Comparison of ENCODE assay signal across 23 cellular contexts in genomic region chr15:71529353-71529752, GRCh38.
DNase-seq lines count a peak whose midpoint lies in the region; ATAC-seq, FAIRE-seq and TF ChIP-seq lines count a peak whose summit lies in the region.
"Had no signal": no experiment of that assay in that cellular context is flagged by ENCODE, and none has a peak within 500 bp of the region (broad histone marks: within the 10 kb centered on the region; RNA-seq: fewer than 3 reads in every experiment).

No MANE protein-coding gene starts in this region.

- H3K4me1 ChIP-seq in right lobe of liver = peaks cover 0 to 18% (median 5%) of the 10 kb centered on the region in 4 donors
- H3K4me1 ChIP-seq in HepG2 (ENCODE audit: insufficient read depth, low read length) = no peaks in the 10 kb centered on the region
- peaks cover 14% of the 10 kb centered on the region for H3K4me1 ChIP-seq in OCI-LY3 (ENCODE audit: low read length)
- H3K4me1 ChIP-seq in smooth muscle cell (ENCODE audit: low read depth) = peaks cover 5% of the 10 kb centered on the region
- H3K4me1 ChIP-seq: Peyer's patch had no signal

- TF ChIP-seq RAD21 in HepG2 (CRISPR knock-in tag; IDR thresholded peaks at IDR 0.05) = no peak

- WGBS in right lobe of liver (ENCODE audit: insufficient coverage, low coverage, low lambda C conversion rate, missing lambda C conversion rate) = 80% methylated on average over 1 of the region's 1 CpG
- 68% methylated on average over 1 of the region's 1 CpG for WGBS in HepG2 (ENCODE audit: low lambda C conversion rate)
- 97% methylated on average over 1 of the region's 1 CpG for WGBS in smooth muscle cell (ENCODE audit: low lambda C conversion rate)

- H3K27ac ChIP-seq in right lobe of liver (no peak overlapping the region), HepG2 (ENCODE audit: extremely low read length, insufficient read depth, low read length) (no peak overlapping the region), OCI-LY3 (ENCODE audit: low read length) (no peak overlapping the region), smooth muscle cell (ENCODE audit: low read depth) (no peak overlapping the region)
- H3K27ac ChIP-seq: C4-2B, GM23248, Peyer's patch had no signal

- no peaks in the 10 kb centered on the region for H3K9me3 ChIP-seq in right lobe of liver
- H3K9me3 ChIP-seq in HepG2 (ENCODE audit: low read length) = peaks cover 6% of the 10 kb centered on the region; the same call in 1 of the 2 replicates
- no peaks in the 10 kb centered on the region for H3K9me3 ChIP-seq in OCI-LY3 (ENCODE audit: insufficient read depth, low read length)
- no peaks in the 10 kb centered on the region for H3K9me3 ChIP-seq in smooth muscle cell (replicated peaks; ENCODE audit: low read depth)
- H3K9me3 ChIP-seq: Peyer's patch had no signal

- intact Hi-C loops in right lobe of liver (cut with DNase I) (no loop called here), HepG2 (cut with micrococcal nuclease; ENCODE audit: unreplicated experiment) (no loop called here)

- H3K4me2 ChIP-seq in HepG2 (ENCODE audit: low read depth, low read length) = no peak overlapping the region
- H3K4me2 ChIP-seq in OCI-LY3 (ENCODE audit: low read length) = peak overlapping the region; percentile 23
- H3K4me2 ChIP-seq in smooth muscle cell = no peak overlapping the region

- H3K27me3 ChIP-seq in right lobe of liver (no peaks in the 10 kb centered on the region), HepG2 (ENCODE audit: control insufficient read depth in 1 of 2, insufficient read depth in 2 of 2, low read length in 2 of 2) (peaks cover 0 to 17% of the 10 kb centered on the region in 2 experiments; a peak in 2 of 5 replicates), OCI-LY3 (ENCODE audit: low read depth, low read length) (peaks cover 31% of the 10 kb centered on the region), smooth muscle cell (ENCODE audit: low read depth) (no peaks in the 10 kb centered on the region)
- H3K27me3 ChIP-seq: Peyer's patch had no signal

- H3K4me3 ChIP-seq in right lobe of liver (no peak overlapping the region), HepG2 (replicated peaks in 1 of 3; ENCODE audit: insufficient read depth in 1 of 3, low read depth in 2 of 3, low read length in 3 of 3) (no peak overlapping the region), OCI-LY3 (ENCODE audit: low read length) (no peak overlapping the region), smooth muscle cell (no peak overlapping the region)
- H3K4me3 ChIP-seq: GM12878, GM23248, Peyer's patch had no signal

- CTCF ChIA-PET in HepG2 (lab: Yijun Ruan, JAX; ENCODE audit: low intra/inter-chr PET ratio, low total read pairs) = no interaction called here

- peak; percentile 57 to 76 (median 69) for ATAC-seq in right lobe of liver
- ATAC-seq in HepG2 = no peak
- peak; percentile 67 for ATAC-seq in left lobe of liver
- ATAC-seq: GM12878, SK-N-SH treated with all-trans-retinoic acid at 6 μM for 48 hours had no signal

- FAIRE-seq in HepG2 (lab: Jason Lieb, UNC) = no peak
- FAIRE-seq: GM12878 had no signal

- H2AFZ ChIP-seq in HepG2 (ENCODE audit: low read length) = no peak overlapping the region
- H2AFZ ChIP-seq in OCI-LY3 (ENCODE audit: low read depth, low read length) = no peak overlapping the region
- H2AFZ ChIP-seq in smooth muscle cell (ENCODE audit: low read depth) = no peak overlapping the region
- H2AFZ ChIP-seq: GM23248 had no signal

- DNase-seq in right lobe of liver = no peak
- no peak for DNase-seq in HepG2 (ENCODE audit: low spot score)
- DNase-seq in left lobe of liver (ENCODE audit: low spot score) = no peak
- no peak for DNase-seq in stimulated activated CD4-positive, alpha-beta T cell treated with anti-CD3 and anti-CD28 coated beads, Interleukin-4, amount 100 ng/mL, for 1 hour
- no peak for DNase-seq in occipital lobe (lab: John Stamatoyannopoulos, UW)
- no peak for DNase-seq in islet precursor cell
- no peak for DNase-seq in smooth muscle cell (lab: John Stamatoyannopoulos, UW; ENCODE audit: unreplicated experiment)
- DNase-seq: CD8-positive, alpha-beta memory T cell; DMS79 treated with DMSO at 0.1 percent for 48 hours; GM23248; H9; HFFc6; KG1; NCI-H1092 treated with DMSO at 0.1 percent for 48 hours; NCI-H1436 treated with DMSO at 0.1 percent for 48 hours; NCI-H2081; NCI-H2171; NCI-H524 treated with DMSO at 0.1 percent for 48 hours; Peyer's patch had no signal

- H4K20me1 ChIP-seq in HepG2 (ENCODE audit: insufficient read depth, low read length) (no peaks in the 10 kb centered on the region), OCI-LY3 (ENCODE audit: insufficient read depth, low read length) (no peaks in the 10 kb centered on the region), smooth muscle cell (ENCODE audit: low read depth) (no peaks in the 10 kb centered on the region)

- no peak for TF ChIP-seq CTCF in right lobe of liver (IDR thresholded peaks at IDR 0.05)
- no peak for TF ChIP-seq CTCF in HepG2 (CRISPR knock-in tag; IDR thresholded peaks at IDR 0.05)
- TF ChIP-seq CTCF in OCI-LY3 (IDR thresholded peaks at IDR 0.05; ENCODE audit: low read depth, low read length) = no peak
- TF ChIP-seq CTCF in smooth muscle cell (IDR thresholded peaks at IDR 0.05; ENCODE audit: borderline replicate concordance, insufficient read depth, poor library complexity, severe bottlenecking) = no peak

- H3K9ac ChIP-seq in HepG2 (ENCODE audit: insufficient read depth, low read depth, low read length) = no peak overlapping the region
- no peak overlapping the region for H3K9ac ChIP-seq in OCI-LY3 (ENCODE audit: low read length)
- H3K9ac ChIP-seq in smooth muscle cell (ENCODE audit: low read depth) = no peak overlapping the region
- H3K9ac ChIP-seq: GM23248 had no signal

- peaks cover 5% of the 10 kb centered on the region for H3F3A ChIP-seq in smooth muscle cell (ENCODE audit: low read depth)

- TF ChIP-seq EP300 in HepG2 (IDR thresholded peaks at IDR 0.05; ENCODE audit: low read depth in 2 of 2, low read length in 2 of 2) (no peak), HepG2 (CRISPR knock-in tag; IDR thresholded peaks at IDR 0.05; ENCODE audit: borderline replicate concordance) (no peak)

- H3K79me2 ChIP-seq in HepG2 (ENCODE audit: insufficient read depth, low read length) (no peaks in the 10 kb centered on the region), OCI-LY3 (ENCODE audit: low read length) (no peaks in the 10 kb centered on the region), smooth muscle cell (ENCODE audit: low read depth) (no peaks in the 10 kb centered on the region)

- POLR2A ChIA-PET in HepG2 (lab: Yijun Ruan, JAX) = no interaction called here

- H3K36me3 ChIP-seq in right lobe of liver (no peaks in the 10 kb centered on the region), HepG2 (replicated peaks in 1 of 2; ENCODE audit: control insufficient read depth in 1 of 2, insufficient read depth in 2 of 2, low read length in 2 of 2) (no peaks in the 10 kb centered on the region), OCI-LY3 (replicated peaks; ENCODE audit: low read depth, low read length) (no peaks in the 10 kb centered on the region), smooth muscle cell (ENCODE audit: low read depth) (no peaks in the 10 kb centered on the region)
- H3K36me3 ChIP-seq: Peyer's patch had no signal

- in situ Hi-C loops in HepG2 (cut with HindIII; ENCODE audit: extremely low pct_ligation_motif_present, low pct_unique_long_range_greater_than_20kb) = no loop called here

- BruUV-seq in HepG2 (replicated peaks; lab: Mats Ljungman, UMichigan) = no TSS peak

- TF ChIP-seq POLR2A in right lobe of liver (IDR thresholded peaks at IDR 0.05) (no peak), HepG2 (IDR thresholded peaks at IDR 0.05; ENCODE audit: insufficient read depth in 1 of 2, low read depth in 2 of 2, low read length in 2 of 2) (no peak)

TF ChIP-seq in HepG2, 621 proteins besides CTCF, POLR2A, EP300 and RAD21 (continues in another document):
- no peak for TF ChIP-seq ZNF414 (CRISPR knock-in tag; IDR thresholded peaks at IDR 0.05)
- no peak for TF ChIP-seq NCOR1 (IDR thresholded peaks at IDR 0.05; ENCODE audit: borderline replicate concordance, low read length)
- TF ChIP-seq NFATC3 (CRISPR knock-in tag; IDR thresholded peaks at IDR 0.05) = no peak
- TF ChIP-seq, protein P1, sequence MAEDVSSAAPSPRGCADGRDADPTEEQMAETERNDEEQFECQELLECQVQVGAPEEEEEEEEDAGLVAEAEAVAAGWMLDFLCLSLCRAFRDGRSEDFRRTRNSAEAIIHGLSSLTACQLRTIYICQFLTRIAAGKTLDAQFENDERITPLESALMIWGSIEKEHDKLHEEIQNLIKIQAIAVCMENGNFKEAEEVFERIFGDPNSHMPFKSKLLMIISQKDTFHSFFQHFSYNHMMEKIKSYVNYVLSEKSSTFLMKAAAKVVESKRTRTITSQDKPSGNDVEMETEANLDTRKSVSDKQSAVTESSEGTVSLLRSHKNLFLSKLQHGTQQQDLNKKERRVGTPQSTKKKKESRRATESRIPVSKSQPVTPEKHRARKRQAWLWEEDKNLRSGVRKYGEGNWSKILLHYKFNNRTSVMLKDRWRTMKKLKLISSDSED (CRISPR knock-in tag; IDR thresholded peaks at IDR 0.05) = no peak
- TF ChIP-seq HNF1B (CRISPR knock-in tag; IDR thresholded peaks at IDR 0.05) = no peak
